Comparison of ENCODE assay signal across 8 cellular contexts in genomic region chr11:18203723-18204122, GRCh38. TPM values are rescaled to one million over a fixed set of nuclear protein-coding genes. Genes with fewer than 3 reads are reported as not detected.
DNase-seq lines count a peak whose midpoint lies in the region; ATAC-seq, FAIRE-seq and TF ChIP-seq lines count a peak whose summit lies in the region.
"Had no signal": no experiment of that assay in that cellular context is flagged by ENCODE, and none has a peak within 500 bp of the region (broad histone marks: within the 10 kb centered on the region; RNA-seq: fewer than 3 reads in every experiment).

No MANE protein-coding gene starts in this region.

- peaks cover 2% of the 10 kb centered on the region for H3K27me3 Mint-ChIP-seq in neural crest cell (ENCODE audit: low read depth)

- no peak overlapping the region for H3K4me3 Mint-ChIP-seq in neural crest cell

- no peak overlapping the region for H3K4me3 ChIP-seq in LNCaP clone FGC (ENCODE audit: low read depth, low read length)
- no peak overlapping the region for H3K4me3 ChIP-seq in GM12878
- no peak overlapping the region for H3K4me3 ChIP-seq in esophagus squamous epithelium
- H3K4me3 ChIP-seq in testis, result no peak overlapping the region

- H3K36me3 Mint-ChIP-seq in neural crest cell (ENCODE audit: low read depth), result peaks cover 2% of the 10 kb centered on the region

- intact Hi-C loops in GM12878 (cut with micrococcal nuclease; ENCODE audit: unreplicated experiment) (loop anchor here (1.0 to 5.0 kb wide), 2 partner anchors 88 to 211 kb away; no protein-coding TSS in a partner anchor), esophagus squamous epithelium (cut with DNase I) (no loop called here), testis (cut with DNase I; ENCODE audit: low total_unique reads) (no loop called here)

- TF ChIP-seq EP300 in GM12878 (IDR thresholded peaks at IDR 0.05; ENCODE audit: borderline replicate concordance in 1 of 2, control insufficient read depth in 1 of 2, low read depth in 2 of 2, low read length in 2 of 2), result no peak

- no peak overlapping the region for H3K4me2 ChIP-seq in GM12878 (ENCODE audit: control insufficient read depth, insufficient read depth)

- no peak overlapping the region for H3K9ac ChIP-seq in GM12878 (ENCODE audit: control insufficient read depth, insufficient read depth, low read length)

- SMC1A ChIA-PET in GM12878 (lab: Charles Lee; ENCODE audit: uncharacterized antibody, unreplicated experiment), result interaction anchor here (0.5 to 1.6 kb wide), 13 partner anchors 8 to 528 kb away, joined by 3 to 19 read pairs (median 3); no protein-coding TSS in a partner anchor

- BruUV-seq in GM12878 (replicated peaks; lab: Mats Ljungman, UMichigan), result no TSS peak

- POLR2A ChIA-PET in GM12878 (lab: Charles Lee), result no interaction called here

- no peaks in the 10 kb centered on the region for H3K36me3 ChIP-seq in GM12878 (ENCODE audit: control insufficient read depth in 2 of 2, insufficient read depth in 2 of 2, low read length in 1 of 2)
- no peaks in the 10 kb centered on the region for H3K36me3 ChIP-seq in esophagus squamous epithelium
- H3K36me3 ChIP-seq in testis (ENCODE audit: low read depth, missing control alignments), result no peaks in the 10 kb centered on the region

- H3K79me2 ChIP-seq in GM12878 (ENCODE audit: control insufficient read depth, insufficient read depth, low read length), result no peaks in the 10 kb centered on the region

- CTCF ChIA-PET in GM12878 (lab: Yijun Ruan, JAX), result interaction anchor here (0.6 to 3.3 kb wide), 25 partner anchors 11 to 571 kb away, joined by 3 to 61 read pairs (median 4); partner anchors contain the start of gene SAAL1

- H2AFZ ChIP-seq in GM12878 (ENCODE audit: control insufficient read depth, low read depth, low read length), result no peak overlapping the region

- WGBS in GM12878 (ENCODE audit: insufficient coverage, insufficient replicate concordance, low lambda C conversion rate, missing lambda C conversion rate), result 24% methylated on average over 6 of the region's 6 CpGs
- WGBS in esophagus squamous epithelium, 2 donors, result 18 to 21% methylated on average over 5 to 6 of the region's 6 CpGs
- WGBS in testis, 2 donors, result 29 to 43% methylated on average over 5 to 6 of the region's 6 CpGs

- FAIRE-seq in GM12878 (lab: Jason Lieb, UNC), result no peak
- FAIRE-seq: endometrium had no signal

- peaks cover 5% of the 10 kb centered on the region for H3K4me1 Mint-ChIP-seq in neural crest cell

- H3K4me1 ChIP-seq in GM12878 (ENCODE audit: control insufficient read depth, insufficient read depth, low read length) (no peaks in the 10 kb centered on the region), esophagus squamous epithelium (no peaks in the 10 kb centered on the region), testis (no peaks in the 10 kb centered on the region)

- DNase-seq in GM13977 (ENCODE audit: low spot score), result peak; percentile 64
- DNase-seq in LNCaP clone FGC (ENCODE audit: low read depth), result no peak
- DNase-seq in GM12878 (ENCODE audit: low read depth, low spot score), result no peak
- DNase-seq in neural crest cell (ENCODE audit: low read depth, low spot score), result peak; percentile 26
- DNase-seq in esophagus squamous epithelium (lab: John Stamatoyannopoulos, UW), result no peak
- DNase-seq in pons (ENCODE audit: low spot score), result no peak
- no peak for DNase-seq in testis

- RAD21 ChIA-PET in GM12878 (lab: Charles Lee; ENCODE audit: unreplicated experiment), result interaction anchor here (0.6 to 2.2 kb wide), 11 partner anchors 11 to 528 kb away, joined by 3 to 33 read pairs (median 3); no protein-coding TSS in a partner anchor

- TF ChIP-seq CTCF in GM13977 (IDR thresholded peaks at IDR 0.05; ENCODE audit: extremely low read depth, insufficient read depth, missing control alignments) (peak; percentile 48), LNCaP clone FGC (IDR thresholded peaks at IDR 0.05; ENCODE audit: control insufficient read depth, extremely low read depth, insufficient read depth) (peak; percentile 33), GM12878 (IDR thresholded peaks at IDR 0.05 in 2 of 3, conservative IDR thresholded peaks at IDR 0.05 in 1 of 3; ENCODE audit: control insufficient read depth in 2 of 3, extremely low read depth in 1 of 3, insufficient read depth in 1 of 3, low read depth in 3 of 3, low read length in 3 of 3) (peak; percentile 55 to 62 (median 56)), neural crest cell (conservative IDR thresholded peaks at IDR 0.05) (peak; percentile 61), esophagus squamous epithelium (IDR thresholded peaks at IDR 0.05) (no peak), testis (IDR thresholded peaks at IDR 0.05) (no peak)

- peaks cover 3% of the 10 kb centered on the region for H3K9me3 Mint-ChIP-seq in neural crest cell

- in situ Hi-C loops in GM13977 (cut with MboI; ENCODE audit: low pct_unique_long_range_greater_than_20kb, low sequenced_read_pairs, unreplicated experiment) (no loop called here), GM12878 (cut with MboI) (loop anchor here (5.0 kb wide), 1 partner anchor 86 kb away; no protein-coding TSS in a partner anchor)

- H4K20me1 ChIP-seq in GM12878 (ENCODE audit: control insufficient read depth, insufficient read depth), result no peaks in the 10 kb centered on the region

- no peaks in the 10 kb centered on the region; the same call in 2 of the 3 replicates for H3K9me3 ChIP-seq in GM12878 (replicated peaks; ENCODE audit: control insufficient read depth, insufficient read depth, low read length)
- H3K9me3 ChIP-seq in esophagus squamous epithelium, result no peaks in the 10 kb centered on the region
- H3K9me3 ChIP-seq in testis, result no peaks in the 10 kb centered on the region

- peak; percentile 54 for TF ChIP-seq RAD21 in GM12878 (IDR thresholded peaks at IDR 0.05; ENCODE audit: insufficient read depth, low read depth, low read length)

- H3K27me3 ChIP-seq in GM12878 (replicated peaks in 1 of 2; ENCODE audit: control insufficient read depth in 2 of 2, insufficient read depth in 2 of 2, low read length in 1 of 2), result no peaks in the 10 kb centered on the region; a peak in 1 of 4 replicates
- peaks cover 0 to 31% (median 0%) of the 10 kb centered on the region in 4 donors for H3K27me3 ChIP-seq in esophagus squamous epithelium
- no peaks in the 10 kb centered on the region for H3K27me3 ChIP-seq in testis

- H3K27ac ChIP-seq in GM12878 (ENCODE audit: control insufficient read depth, insufficient read depth) (no peak overlapping the region), esophagus squamous epithelium (no peak overlapping the region), testis (no peak overlapping the region)

- H3K27ac Mint-ChIP-seq in neural crest cell (ENCODE audit: unreplicated experiment), result no peak overlapping the region

- ATAC-seq in GM12878, result peak; percentile 87

- no peak for TF ChIP-seq POLR2A in GM12878 (IDR thresholded peaks at IDR 0.05; ENCODE audit: low read depth, low read length)
- no peak for TF ChIP-seq POLR2A in esophagus squamous epithelium (IDR thresholded peaks at IDR 0.05)
- no peak for TF ChIP-seq POLR2A in testis (IDR thresholded peaks at IDR 0.05)

RNA-seq across cellular contexts. Expression of gene MRGPRX4, which starts 31.1 kb away (rescaled TPM):
- not detected in 2 replicates for total RNA-seq in GM12878 (2013; cell fraction: nucleolus; rRNA removed)
- not detected in 2 replicates for total RNA-seq in GM12878 (2014; rRNA removed)
- total RNA-seq in GM12878 (2014; rRNA removed; fragmentation: Illumina TruSeq; extraction: Trizol), result not detected in 2 replicates
- total RNA-seq in GM12878 (2021), result not detected in 2 replicates
- not detected for polyA plus RNA-seq in GM12878 (2011; ENCODE audit: low read depth)
- polyA plus RNA-seq in GM12878 (2011; rRNA removed), result not detected in 2 replicates
- not detected in 2 replicates for polyA plus RNA-seq in GM12878 (2011; cell fraction: cytosol; rRNA removed)
- not detected in 2 replicates for polyA plus RNA-seq in GM12878 (2011; cell fraction: nucleus; rRNA removed)
- polyA plus RNA-seq in GM12878 (2012), result not detected in 2 replicates
- not detected in 2 replicates for polyA plus RNA-seq in GM12878 (2014; fragmentation: Illumina TruSeq; extraction: Trizol)
- polyA plus RNA-seq in GM12878 (2014; fragmentation: Nextera tagmentation; extraction: Ambion mirVana), result not detected
- polyA plus RNA-seq in GM12878 (2014; rRNA removed), result not detected in 2 replicates
- polyA plus RNA-seq in GM12878 (2016; fragmentation: Nextera tagmentation; extraction: Ambion mirVana), result not detected
- polyA minus RNA-seq in GM12878 (2011; rRNA and poly(A)+ RNA removed), result not detected in 2 replicates
- polyA minus RNA-seq in GM12878 (2011; cell fraction: cytosol; rRNA and poly(A)+ RNA removed), result not detected in 2 replicates
- not detected in 2 replicates for polyA minus RNA-seq in GM12878 (2011; cell fraction: nucleus; rRNA and poly(A)+ RNA removed)
- total RNA-seq in neural crest cell, result not detected in 2 replicates
- not detected for total RNA-seq in esophagus squamous epithelium
- not detected for total RNA-seq in testis
- polyA plus RNA-seq in testis (ENCODE audit: insufficient read depth, low read depth, low replicate concordance), result not detected

RNA-seq across cellular contexts. Expression of gene SAA4, which starts 32.9 kb away (rescaled TPM):
- not detected in 2 replicates for total RNA-seq in GM12878 (2013; cell fraction: nucleolus; rRNA removed)
- total RNA-seq in GM12878 (2014; rRNA removed), result not detected in 2 replicates
- not detected in 2 replicates for total RNA-seq in GM12878 (2014; rRNA removed; fragmentation: Illumina TruSeq; extraction: Trizol)
- total RNA-seq in GM12878 (2021), result not detected in 2 replicates
- not detected for polyA plus RNA-seq in GM12878 (2011; ENCODE audit: low read depth)
- polyA plus RNA-seq in GM12878 (2011; rRNA removed), result not detected in 2 replicates
- not detected in 2 replicates for polyA plus RNA-seq in GM12878 (2011; cell fraction: cytosol; rRNA removed)
- not detected in 2 replicates for polyA plus RNA-seq in GM12878 (2011; cell fraction: nucleus; rRNA removed)
- polyA plus RNA-seq in GM12878 (2012), result not detected in 2 replicates
- polyA plus RNA-seq in GM12878 (2014; fragmentation: Illumina TruSeq; extraction: Trizol), result not detected in 2 replicates
- not detected for polyA plus RNA-seq in GM12878 (2014; fragmentation: Nextera tagmentation; extraction: Ambion mirVana)
- polyA plus RNA-seq in GM12878 (2014; rRNA removed), result not detected in 2 replicates
- polyA plus RNA-seq in GM12878 (2016; fragmentation: Nextera tagmentation; extraction: Ambion mirVana), result not detected
- not detected in 2 replicates for polyA minus RNA-seq in GM12878 (2011; rRNA and poly(A)+ RNA removed)
- not detected in 2 replicates for polyA minus RNA-seq in GM12878 (2011; cell fraction: cytosol; rRNA and poly(A)+ RNA removed)
- polyA minus RNA-seq in GM12878 (2011; cell fraction: nucleus; rRNA and poly(A)+ RNA removed), result not detected in 2 replicates
- total RNA-seq in neural crest cell, result not detected in 2 replicates
- 1 to 10 TPM in 1 of 4 donors, not detected in 3; 1.3 TPM for total RNA-seq in esophagus squamous epithelium
- not detected for total RNA-seq in testis
- 0.84 TPM for polyA plus RNA-seq in testis (ENCODE audit: insufficient read depth, low read depth, low replicate concordance)

RNA-seq across cellular contexts. Expression of gene SAA2, which starts 44.7 kb away (rescaled TPM):
- 2.7 TPM in 1 of 2 replicates, not detected in the other for total RNA-seq in GM12878 (2013; cell fraction: nucleolus; rRNA removed)
- 0.38 and 0.45 TPM in 2 replicates for total RNA-seq in GM12878 (2014; rRNA removed)
- total RNA-seq in GM12878 (2014; rRNA removed; fragmentation: Illumina TruSeq; extraction: Trizol), result 0.18 TPM in 1 of 2 replicates, not detected in the other
- total RNA-seq in GM12878 (2021), result 4.1 and 5.7 TPM in 2 replicates
- not detected for polyA plus RNA-seq in GM12878 (2011; ENCODE audit: low read depth)
- polyA plus RNA-seq in GM12878 (2011; rRNA removed), result 0.20 and 0.24 TPM in 2 replicates
- polyA plus RNA-seq in GM12878 (2011; cell fraction: cytosol; rRNA removed), result not detected in 2 replicates
- 0.28 and 0.39 TPM in 2 replicates for polyA plus RNA-seq in GM12878 (2011; cell fraction: nucleus; rRNA removed)
- polyA plus RNA-seq in GM12878 (2012), result 0.27 TPM in 1 of 2 replicates, not detected in the other
- 0.32 TPM in 1 of 2 replicates, not detected in the other for polyA plus RNA-seq in GM12878 (2014; fragmentation: Illumina TruSeq; extraction: Trizol)
- under 1 TPM in 1 of 2 experiments, not detected in 1; 0.24 TPM for polyA plus RNA-seq in GM12878 (2014; fragmentation: Nextera tagmentation; extraction: Ambion mirVana)
- 0.08 and 0.24 TPM in 2 replicates for polyA plus RNA-seq in GM12878 (2014; rRNA removed)
- polyA plus RNA-seq in GM12878 (2016; fragmentation: Nextera tagmentation; extraction: Ambion mirVana), result under 1 TPM in 1 of 2 experiments, not detected in 1; 0.32 TPM
- polyA minus RNA-seq in GM12878 (2011; rRNA and poly(A)+ RNA removed), result not detected in 2 replicates
- polyA minus RNA-seq in GM12878 (2011; cell fraction: cytosol; rRNA and poly(A)+ RNA removed), result not detected in 2 replicates
- 0.60 TPM in 1 of 2 replicates, not detected in the other for polyA minus RNA-seq in GM12878 (2011; cell fraction: nucleus; rRNA and poly(A)+ RNA removed)
- not detected in 2 replicates for total RNA-seq in neural crest cell
- 10 to 100 TPM in 2 of 4 donors, 1 to 10 TPM in 1, not detected in 1; 5.4 to 79.8 (median 12.9) TPM for total RNA-seq in esophagus squamous epithelium
- total RNA-seq in testis, result 1 to 10 TPM; 1.7 to 2.4 TPM
- polyA plus RNA-seq in testis (ENCODE audit: insufficient read depth, low read depth, low replicate concordance), result 2.1 TPM

Comparison
In these comparisons a context has a peak if more than half of its experiments do, and no peak if none do; other contexts are left out.
1. DNase-seq: peak in GM13977 (single experiment) and neural crest cell (single experiment); none in LNCaP clone FGC (single experiment), GM12878 (single experiment), esophagus squamous epithelium (single experiment), pons (single experiment) and testis (single experiment).
2. CTCF ChIP-seq: peak in GM13977 (single experiment), LNCaP clone FGC (single experiment), GM12878 (3 of 3) and neural crest cell (single experiment); none in esophagus squamous epithelium (0 of 6) and testis (0 of 3).